Comparison of ENCODE assay signal across 1 cellular context in the genomic region with DNA sequence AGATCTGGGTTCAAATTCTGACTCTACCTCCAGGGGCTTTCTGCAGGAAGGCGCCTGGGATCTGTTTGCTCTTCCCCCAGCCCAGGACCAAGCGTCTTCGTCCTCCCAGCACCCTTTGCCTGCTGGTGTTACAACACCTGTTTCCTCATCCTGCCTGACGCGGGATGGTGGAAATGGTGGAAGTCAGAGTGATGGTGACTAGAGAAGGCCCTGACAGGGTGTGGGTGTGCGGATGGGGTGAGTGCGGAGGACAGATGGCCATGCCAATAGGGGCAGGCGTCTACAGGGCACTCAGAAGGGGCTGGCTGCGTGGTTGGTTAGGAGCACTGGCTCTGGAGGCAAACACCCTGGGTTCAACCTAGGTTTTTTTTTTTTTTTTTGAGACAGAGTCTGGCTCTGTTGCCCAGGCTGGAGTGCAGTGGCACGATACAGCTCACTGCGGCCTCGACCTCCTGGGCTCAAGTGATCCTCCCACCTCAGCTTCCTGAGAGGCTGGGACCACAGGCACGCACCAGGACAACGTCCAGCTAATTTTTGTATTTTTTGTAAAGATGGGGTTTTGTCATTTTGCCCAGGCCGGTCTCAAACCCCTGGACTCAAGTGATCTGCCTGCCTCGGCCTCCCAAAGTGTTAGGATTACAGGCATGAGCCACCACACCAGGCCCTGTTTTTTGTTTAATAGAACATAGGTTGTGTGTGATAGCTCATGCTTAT.
TF ChIP-seq lines count a peak whose summit lies in the region.

No MANE protein-coding gene starts in this region.

TF ChIP-seq in IMR-90, 13 proteins besides CTCF, POLR2A, EP300 and RAD21:
- TF ChIP-seq MAZ (IDR thresholded peaks at IDR 0.05; ENCODE audit: borderline replicate concordance, low read depth, low read length) (no peak), ELK1 (IDR thresholded peaks at IDR 0.05; ENCODE audit: borderline replicate concordance, low read depth, low read length) (no peak), RCOR1 (IDR thresholded peaks at IDR 0.05; ENCODE audit: insufficient replicate concordance, low read length) (no peak), MAFK (IDR thresholded peaks at IDR 0.05; ENCODE audit: low read depth, low read length) (no peak), NFE2L2 (IDR thresholded peaks at IDR 0.05; ENCODE audit: low read depth, low read length) (no peak)
